In the genomic region with DNA sequence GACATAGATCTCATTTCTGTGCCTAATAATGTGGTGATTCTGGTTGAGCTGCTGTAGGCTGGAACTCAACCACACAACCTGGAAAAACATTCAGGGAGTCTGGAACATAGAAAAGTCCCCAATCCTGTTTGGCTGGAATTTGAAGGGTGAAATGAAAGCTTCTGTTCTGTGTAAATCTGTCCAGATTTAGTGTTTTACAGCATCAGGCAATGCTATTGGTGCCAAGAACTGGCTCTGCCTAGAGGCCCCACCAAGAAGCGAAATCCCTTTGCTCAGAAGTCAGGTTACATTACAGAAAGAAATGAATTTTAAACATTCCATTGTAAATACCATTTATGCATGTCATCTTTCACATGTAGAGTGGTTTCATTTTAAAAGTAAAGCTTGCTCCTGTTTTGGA, we compare ENCODE assay signal across 23 cellular contexts. TPM values are rescaled to one million over a fixed set of nuclear protein-coding genes. Genes with fewer than 3 reads are reported as not detected.
DNase-seq lines count a peak whose midpoint lies in the region; ATAC-seq and TF ChIP-seq lines count a peak whose summit lies in the region.
"Had no signal": no experiment of that assay in that cellular context is flagged by ENCODE, and none has a peak within 500 bp of the region (broad histone marks: within the 10 kb centered on the region; RNA-seq: fewer than 3 reads in every experiment).

No MANE protein-coding gene starts in this region.

- no peak for TF ChIP-seq CTCF in AG09309 (IDR thresholded peaks at IDR 0.05; ENCODE audit: control insufficient read depth, insufficient read depth, low read depth, low read length, missing control alignments)
- no peak for TF ChIP-seq CTCF in fibroblast of villous mesenchyme (IDR thresholded peaks at IDR 0.05; ENCODE audit: insufficient read depth, low read depth, low read length)
- TF ChIP-seq CTCF in dorsolateral prefrontal cortex (IDR thresholded peaks at IDR 0.05 in 54 of 56, conservative IDR thresholded peaks at IDR 0.05 in 2 of 56; ENCODE audit: low read depth in 1 of 56, partially characterized antibody in 56 of 56): no peak

- DNase-seq in AG09309 (ENCODE audit: low read depth) (peak; percentile 59), HCEC 1CT (peak; percentile 51), adipocyte (ENCODE audit: low read depth) (peak; percentile 81), fibroblast of villous mesenchyme (ENCODE audit: low read depth) (peak; percentile 7), dorsolateral prefrontal cortex (no peak), islet precursor cell (no peak)
- DNase-seq: activated CD8-positive, alpha-beta T cell treated with anti-CD3 and anti-CD28 coated beads, Interleukin-2, amount 10 ng/mL, durations not matched to agents 7 days and 5 days; activated T-cell treated with anti-CD3 and anti-CD28 coated beads, Interleukin-2, amount 50 U/mL, for 48 hours; CD8-positive, alpha-beta memory T cell; cortex of kidney; heart left ventricle; SHP77; sigmoid colon; stimulated activated CD4-positive, alpha-beta T cell treated with anti-CD3 and anti-CD28 coated beads, Interleukin-1b, Interleukin-23, amount 100 ng/mL, for 48 hours; stimulated activated naive CD8-positive, alpha-beta T cell treated with anti-CD3 and anti-CD28 coated beads, Interleukin-15, amount 100 ng/mL, for 72 hours; upper lobe of right lung had no signal

- H3K9ac ChIP-seq in adipocyte (ENCODE audit: low read length): no peak overlapping the region
- H3K9ac ChIP-seq: parathyroid adenoma had no signal

- peaks cover 4% of the 10 kb centered on the region for H3K4me1 ChIP-seq in adipocyte (ENCODE audit: control insufficient read depth, insufficient read depth, low read length)

- no peaks in the 10 kb centered on the region for H3K36me3 ChIP-seq in adipocyte (ENCODE audit: control insufficient read depth, insufficient read depth, low read length, severe bottlenecking)
- H3K36me3 ChIP-seq: heart left ventricle, sigmoid colon, upper lobe of right lung had no signal

- intact Hi-C loops in dorsolateral prefrontal cortex (cut with DNase I): no loop called here

- H3K27ac ChIP-seq in dorsolateral prefrontal cortex: no peak overlapping the region
- H3K27ac ChIP-seq: heart left ventricle, parathyroid adenoma, sigmoid colon, upper lobe of right lung had no signal

- ATAC-seq in GM19467 (IDR thresholded peaks at IDR 0.05; ENCODE audit: unreplicated experiment) (no peak), GM19452 (IDR thresholded peaks at IDR 0.05; ENCODE audit: unreplicated experiment) (no peak)
- ATAC-seq: activated CD8-positive, alpha-beta T cell treated with anti-CD3 and anti-CD28 coated beads, Interleukin-2, amount 10 ng/mL, durations not matched to agents 7 days and 5 days; heart left ventricle; stimulated activated naive CD8-positive, alpha-beta T cell treated with anti-CD3 and anti-CD28 coated beads, Interleukin-15, amount 100 ng/mL, for 72 hours; upper lobe of right lung had no signal

- H3K4me3 ChIP-seq in AG09309 (ENCODE audit: control insufficient read depth, low read depth, low read length) (no peak overlapping the region), adipocyte (ENCODE audit: low read length) (no peak overlapping the region), fibroblast of villous mesenchyme (ENCODE audit: low read depth, low read length) (no peak overlapping the region), dorsolateral prefrontal cortex (no peak overlapping the region)
- H3K4me3 ChIP-seq: heart left ventricle, lung, sigmoid colon, upper lobe of right lung had no signal

- H3K9me3 ChIP-seq in adipocyte (ENCODE audit: control insufficient read depth, low read length): peaks cover 3% of the 10 kb centered on the region
- H3K9me3 ChIP-seq: heart left ventricle, sigmoid colon, upper lobe of right lung had no signal

- H3K27me3 ChIP-seq in adipocyte (replicated peaks; ENCODE audit: control insufficient read depth, insufficient read depth, low read length) (peaks cover 62% of the 10 kb centered on the region), dorsolateral prefrontal cortex (peaks cover 10 to 100% (median 83%) of the 10 kb centered on the region in 45 donors)

RNA-seq across cellular contexts. Expression of gene TMEM174, which starts 56.3 kb away (rescaled TPM):
- total RNA-seq in fibroblast of villous mesenchyme: not detected in 2 replicates
- total RNA-seq in dorsolateral prefrontal cortex: not detected
- total RNA-seq: A673; activated CD8-positive, alpha-beta T cell treated with anti-CD3 and anti-CD28 coated beads, Interleukin-2, amount 10 ng/mL, durations not matched to agents 7 days and 5 days; CD8-positive, alpha-beta memory T cell; endothelial cell of umbilical vein; heart left ventricle; HT-29; lung; sigmoid colon; upper lobe of right lung had no signal

Comparison
In these comparisons a context has a peak if more than half of its experiments do, and no peak if none do; other contexts are left out.
1. DNase-seq: peak in AG09309 (single experiment), HCEC 1CT (single experiment), adipocyte (single experiment) and fibroblast of villous mesenchyme (single experiment); none in dorsolateral prefrontal cortex (0 of 10) and islet precursor cell (single experiment).